In genomic region chr10:85377009-85377408, GRCh38 we compare ENCODE assay signal across 3 cellular contexts.
"Had no signal": no experiment of that assay in that cellular context is flagged by ENCODE, and none has a peak within 500 bp of the region (broad histone marks: within the 10 kb centered on the region; RNA-seq: fewer than 3 reads in every experiment).

No MANE protein-coding gene starts in this region.

- ATAC-seq: GM12878 had no signal

- H3K4me3 ChIP-seq: GM12878 had no signal

- DNase-seq: GDM1, GF-D8 had no signal
